In the genomic region with DNA sequence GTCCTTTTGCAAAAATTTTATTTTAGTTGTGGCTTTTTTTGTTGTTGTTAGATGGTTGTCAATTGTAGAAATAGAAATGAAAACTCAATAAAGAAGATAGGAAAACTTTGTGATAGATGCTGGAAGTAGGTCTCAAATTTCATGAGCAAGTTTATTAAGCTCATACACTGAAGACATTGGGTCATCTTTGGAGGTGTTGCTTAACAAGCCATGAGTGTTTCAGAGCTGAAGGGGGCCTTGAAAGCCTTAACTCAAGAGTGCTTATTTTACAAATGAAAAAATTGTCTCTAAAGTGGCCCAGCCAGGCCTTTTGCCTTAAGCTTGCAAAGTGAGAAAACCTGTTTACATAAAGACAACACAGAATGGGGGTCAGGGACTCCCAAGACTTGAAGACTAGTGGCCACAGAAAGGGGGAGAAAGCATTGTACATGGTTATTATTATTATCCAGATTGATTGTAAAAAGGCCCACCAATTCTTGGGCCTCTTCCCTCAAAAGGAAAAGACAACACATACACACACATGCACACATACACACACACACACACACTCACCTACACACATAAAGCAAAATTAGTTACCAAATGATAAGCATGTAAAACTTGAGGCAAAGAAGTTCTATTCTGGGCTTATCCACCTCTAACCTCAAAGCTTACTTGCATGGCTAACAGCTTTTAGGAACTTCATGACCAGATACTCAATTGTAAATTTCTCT, we compare ENCODE assay signal across 20 cellular contexts. TPM values are rescaled to one million over a fixed set of nuclear protein-coding genes. Genes with fewer than 3 reads are reported as not detected.
DNase-seq lines count a peak whose midpoint lies in the region; ATAC-seq and TF ChIP-seq lines count a peak whose summit lies in the region.
"Had no signal": no experiment of that assay in that cellular context is flagged by ENCODE, and none has a peak within 500 bp of the region (broad histone marks: within the 10 kb centered on the region; RNA-seq: fewer than 3 reads in every experiment).

No MANE protein-coding gene starts in this region.

- H3K27me3 Mint-ChIP-seq in naive thymus-derived CD8-positive, alpha-beta T cell: no peaks in the 10 kb centered on the region

- H3K4me1 Mint-ChIP-seq in naive thymus-derived CD8-positive, alpha-beta T cell: peaks cover 6 to 35% (median 11%) of the 10 kb centered on the region in 4 donors

- H3K9ac ChIP-seq in adipocyte (ENCODE audit: low read length): no peak overlapping the region
- H3K9ac ChIP-seq: BLaER1 treated with 17β-estradiol and CSF1 and Interleukin-3, amounts not matched to agents 10 nM and 100 nM; parathyroid adenoma had no signal

- H3K9me3 ChIP-seq in adipocyte (ENCODE audit: control insufficient read depth, low read length) (no peaks in the 10 kb centered on the region), upper lobe of right lung (no peaks in the 10 kb centered on the region)
- H3K9me3 ChIP-seq: BLaER1 treated with 17β-estradiol and CSF1 and Interleukin-3, amounts not matched to agents 10 nM and 100 nM; left ventricle myocardium inferior; tibial artery had no signal

- intact Hi-C loops in upper lobe of right lung (cut with DNase I) (no loop called here), posterior cingulate gyrus (cut with DNase I) (no loop called here)

- H3K36me3 Mint-ChIP-seq in naive thymus-derived CD8-positive, alpha-beta T cell: peaks cover 0 to 1% (median 0%) of the 10 kb centered on the region in 3 donors

- H3K27ac Mint-ChIP-seq in naive thymus-derived CD8-positive, alpha-beta T cell: peak overlapping the region in 2 of 10 donors; percentile 9 to 18

- POLR2A ChIA-PET in naive thymus-derived CD8-positive, alpha-beta T cell (lab: Charles Lee): interaction anchor here (1.7 kb wide), 1 partner anchor 49 kb away, joined by 5 read pairs; a partner anchor contains a TSS

- DNase-seq in adipocyte (ENCODE audit: low read depth) (peak; percentile 24), upper lobe of right lung (no peak), D341Med (ENCODE audit: low spot score) (no peak), posterior cingulate gyrus (no peak)
- DNase-seq in naive thymus-derived CD8-positive, alpha-beta T cell: no peak
- DNase-seq: activated CD4-positive, alpha-beta T cell treated with anti-CD3 and anti-CD28 coated beads for 1 hour; activated CD8-positive, alpha-beta memory T cell treated with anti-CD3 and anti-CD28 coated beads, Interleukin-2, amount 50 U/mL, for 4 hours; left ventricle myocardium inferior; NCI-H1092 treated with DMSO at 0.1 percent for 48 hours; NCI-H2171 treated with DMSO at 0.1 percent for 48 hours; Right ventricle myocardium superior; stimulated activated CD4-positive, alpha-beta T cell treated with anti-CD3 and anti-CD28 coated beads, Interleukin-4, amount 100 ng/mL, for 1 hour; stimulated activated CD8-positive, alpha-beta memory T cell treated with anti-CD3 and anti-CD28 coated beads, Interleukin-4, amount 100 ng/mL, for 48 hours; T-helper 2 cell; tibial artery had no signal

- H3K27me3 ChIP-seq in adipocyte (replicated peaks; ENCODE audit: control insufficient read depth, insufficient read depth, low read length) (no peaks in the 10 kb centered on the region), upper lobe of right lung (no peaks in the 10 kb centered on the region)
- H3K27me3 ChIP-seq: BLaER1 treated with 17β-estradiol and CSF1 and Interleukin-3, amounts not matched to agents 10 nM and 100 nM; tibial artery had no signal

- no peak overlapping the region for H3K4me3 ChIP-seq in adipocyte (ENCODE audit: low read length)
- no peak overlapping the region for H3K4me3 ChIP-seq in upper lobe of right lung
- H3K4me3 ChIP-seq: BLaER1 treated with 17β-estradiol and CSF1 and Interleukin-3, amounts not matched to agents 10 nM and 100 nM; left ventricle myocardium inferior; tibial artery had no signal

- H3K4me1 ChIP-seq in adipocyte (ENCODE audit: control insufficient read depth, insufficient read depth, low read length) (no peaks in the 10 kb centered on the region), upper lobe of right lung (no peaks in the 10 kb centered on the region)
- H3K4me1 ChIP-seq: BLaER1 treated with 17β-estradiol and CSF1 and Interleukin-3, amounts not matched to agents 10 nM and 100 nM; tibial artery had no signal

- no peaks in the 10 kb centered on the region for H3K9me3 Mint-ChIP-seq in naive thymus-derived CD8-positive, alpha-beta T cell

- no peak for TF ChIP-seq CTCF in upper lobe of right lung (IDR thresholded peaks at IDR 0.05)

- H3K4me3 Mint-ChIP-seq in naive thymus-derived CD8-positive, alpha-beta T cell: no peak overlapping the region

- H3K27ac ChIP-seq in upper lobe of right lung: no peak overlapping the region
- H3K27ac ChIP-seq: BLaER1 treated with 17β-estradiol and CSF1 and Interleukin-3, amounts not matched to agents 10 nM and 100 nM; left ventricle myocardium inferior; parathyroid adenoma; tibial artery had no signal

- H3K36me3 ChIP-seq in adipocyte (ENCODE audit: control insufficient read depth, insufficient read depth, low read length, severe bottlenecking): no peaks in the 10 kb centered on the region
- no peaks in the 10 kb centered on the region for H3K36me3 ChIP-seq in upper lobe of right lung
- H3K36me3 ChIP-seq: BLaER1 treated with 17β-estradiol and CSF1 and Interleukin-3, amounts not matched to agents 10 nM and 100 nM; left ventricle myocardium inferior; tibial artery had no signal

- peak; percentile 36 for ATAC-seq in GM18867 (IDR thresholded peaks at IDR 0.05; ENCODE audit: unreplicated experiment)
- ATAC-seq in HG02852 (IDR thresholded peaks at IDR 0.05; ENCODE audit: unreplicated experiment): peak; percentile 35
- ATAC-seq in upper lobe of right lung: peak; percentile 22
- ATAC-seq in naive thymus-derived CD8-positive, alpha-beta T cell: no peak
- ATAC-seq: HCT116 had no signal

RNA-seq across cellular contexts. Expression of a gene that starts 49.7 kb away (rescaled TPM):
- 45.1 TPM for total RNA-seq in upper lobe of right lung
- 10 to 100 TPM; 31.5 to 33.2 TPM for total RNA-seq in naive thymus-derived CD8-positive, alpha-beta T cell
- 10 to 100 TPM in 2 of 3 donors, 1 to 10 TPM in 1; 9.0 to 30.8 (median 14.7) TPM for polyA plus RNA-seq in naive thymus-derived CD8-positive, alpha-beta T cell

Comparison
In these comparisons a context has a peak if more than half of its experiments do, and no peak if none do; other contexts are left out.
1. ATAC-seq: peak in GM18867 (single experiment), HG02852 (single experiment) and upper lobe of right lung (single experiment); none in naive thymus-derived CD8-positive, alpha-beta T cell (0 of 2).